In genomic region chr18:10923671-10924070, GRCh38 we compare ENCODE assay signal across 19 cellular contexts.
DNase-seq lines count a peak whose midpoint lies in the region; ATAC-seq, FAIRE-seq and TF ChIP-seq lines count a peak whose summit lies in the region.
"Had no signal": no experiment of that assay in that cellular context is flagged by ENCODE, and none has a peak within 500 bp of the region (broad histone marks: within the 10 kb centered on the region; RNA-seq: fewer than 3 reads in every experiment).

No MANE protein-coding gene starts in this region.

- H2BK5ac ChIP-seq in H1 (ENCODE audit: low read depth, low read length) = no peak overlapping the region

- no peaks in the 10 kb centered on the region for H3K79me2 ChIP-seq in H1 (ENCODE audit: control insufficient read depth in 1 of 2, insufficient read depth in 2 of 2, low read length in 2 of 2)

- no peak overlapping the region for H3K56ac ChIP-seq in H1 (replicated peaks; ENCODE audit: insufficient read length, low read depth, low read length)

- H4K20me1 ChIP-seq in H1 (replicated peaks in 1 of 2; ENCODE audit: control insufficient read depth in 1 of 2, insufficient read depth in 2 of 2, low read length in 2 of 2) = no peaks in the 10 kb centered on the region

- no peak overlapping the region for H2AK5ac ChIP-seq in H1 (ENCODE audit: low read depth, low read length)

- H3K9me3 Mint-ChIP-seq in nephron = no peaks in the 10 kb centered on the region
- H3K9me3 Mint-ChIP-seq: CD4-positive, CD25-positive, alpha-beta regulatory T cell had no signal

- no peak overlapping the region for H4K8ac ChIP-seq in H1 (ENCODE audit: extremely low read depth, insufficient read depth, low read length)

- H3K27me3 Mint-ChIP-seq in nephron (ENCODE audit: low read depth) = peaks cover 14% of the 10 kb centered on the region
- H3K27me3 Mint-ChIP-seq: CD4-positive, CD25-positive, alpha-beta regulatory T cell had no signal

- no peak for DNase-seq in GM12891 (ENCODE audit: insufficient read length, low spot score)
- DNase-seq in MG63 = peak; percentile 57
- no peak for DNase-seq in H1 (ENCODE audit: low read depth in 1 of 2, low spot score in 2 of 2)
- no peak for DNase-seq in NCI-H2196 (lab: John Stamatoyannopoulos, UW; ENCODE audit: unreplicated experiment)
- no peak for DNase-seq in effector CD8-positive, alpha-beta T cell (lab: John Stamatoyannopoulos, UW)
- no peak for DNase-seq in Ammon's horn (ENCODE audit: low spot score)
- DNase-seq: AML-193; CD4-positive, CD25-positive, alpha-beta regulatory T cell; DMS79; GDM1; H9; NCI-H1105 treated with DMSO at 0.1 percent for 48 hours; NCI-H1930; NCI-H2171; NCI-H510A; Peyer's patch; SHP77 treated with DMSO at 0.1 percent for 48 hours had no signal

- peaks cover 65% of the 10 kb centered on the region for H3K4me1 Mint-ChIP-seq in nephron
- H3K4me1 Mint-ChIP-seq: CD4-positive, CD25-positive, alpha-beta regulatory T cell had no signal

- WGBS in H1 (ENCODE audit: extremely low coverage in 1 of 2, insufficient coverage in 1 of 2, insufficient read length in 1 of 2, insufficient replicate concordance in 2 of 2, low coverage in 1 of 2, low lambda C conversion rate in 2 of 2, missing lambda C conversion rate in 1 of 2), 2 experiments = 95% methylated on average over 1 of the region's 1 CpG; no CpG with 5 or more reads in 1 of the 2 experiments

- no peaks in the 10 kb centered on the region for H3K36me3 Mint-ChIP-seq in nephron (ENCODE audit: low read depth)
- H3K36me3 Mint-ChIP-seq: CD4-positive, CD25-positive, alpha-beta regulatory T cell had no signal

- peak overlapping the region in 2 of 3 experiments; percentile 63 to 67 for H3K27ac Mint-ChIP-seq in nephron

- H3K36me3 ChIP-seq in MG63 (no peaks in the 10 kb centered on the region; the same call in 1 of the 2 replicates), H1 (ENCODE audit: control insufficient read depth in 2 of 4, insufficient read depth in 4 of 4, low read length in 3 of 4) (no peaks in the 10 kb centered on the region)
- H3K36me3 ChIP-seq: Peyer's patch had no signal

- no peak overlapping the region for H3K9ac ChIP-seq in H1 (replicated peaks in 1 of 4; ENCODE audit: extremely low read depth in 1 of 4, low read depth in 3 of 4, low read length in 3 of 4)

- H3K4me3 ChIP-seq in MG63 (no peak overlapping the region), H1 (ENCODE audit: extremely low read depth in 1 of 4, insufficient read depth in 2 of 4, low read depth in 3 of 4, low read length in 4 of 4) (no peak overlapping the region)
- H3K4me3 ChIP-seq: Peyer's patch had no signal

- H2AFZ ChIP-seq in H1 (ENCODE audit: low read length) = no peak overlapping the region

- peaks cover 2 to 9% (median 8%) of the 10 kb centered on the region in 4 experiments; a peak in 6 of 7 replicates for H3K4me1 ChIP-seq in H1 (replicated peaks in 1 of 4; ENCODE audit: control insufficient read depth in 3 of 4, insufficient read depth in 4 of 4, low read length in 3 of 4)
- H3K4me1 ChIP-seq: Peyer's patch had no signal

- no peak overlapping the region for H3K14ac ChIP-seq in H1 (ENCODE audit: insufficient read length)

- H3K9me3 ChIP-seq in MG63 (no peaks in the 10 kb centered on the region), H1 (ENCODE audit: insufficient read depth in 2 of 2, low read depth in 1 of 2, low read length in 1 of 2) (no peaks in the 10 kb centered on the region)
- H3K9me3 ChIP-seq: Peyer's patch had no signal

- no peak overlapping the region for H2BK15ac ChIP-seq in H1 (ENCODE audit: low read length)

- FAIRE-seq in GM12891 (lab: Jason Lieb, UNC) (peak; percentile 28), H1 (lab: Jason Lieb, UNC) (no peak)

- H3K4ac ChIP-seq in H1 (replicated peaks; ENCODE audit: insufficient read length, low read depth, low read length) = no peak overlapping the region

- H3K27me3 ChIP-seq in MG63 (no peaks in the 10 kb centered on the region), H1 (replicated peaks in 1 of 4; ENCODE audit: control insufficient read depth in 3 of 4, extremely low read depth in 1 of 4, insufficient read depth in 3 of 4, low read length in 3 of 4) (no peaks in the 10 kb centered on the region)
- H3K27me3 ChIP-seq: Peyer's patch had no signal

- H2BK12ac ChIP-seq in H1 (ENCODE audit: low read depth, low read length) = no peak overlapping the region

- H3K23ac ChIP-seq in H1 (ENCODE audit: insufficient read length) = no peak overlapping the region

- no peak overlapping the region for H3K4me2 ChIP-seq in H1 (ENCODE audit: insufficient read depth in 1 of 2, low read depth in 2 of 2, low read length in 2 of 2)

- H3K79me1 ChIP-seq in H1 (ENCODE audit: low read depth, low read length) = no peaks in the 10 kb centered on the region

- no peak for TF ChIP-seq CTCF in H1 (IDR thresholded peaks at IDR 0.05; ENCODE audit: control extremely low read depth in 1 of 3, insufficient read depth in 1 of 3, low read depth in 1 of 3, low read length in 3 of 3)
- no peak for TF ChIP-seq CTCF in nephron (IDR thresholded peaks at IDR 0.05; ENCODE audit: unreplicated experiment in 3 of 3)

- TF ChIP-seq POLR2A in GM12891 (IDR thresholded peaks at IDR 0.05; ENCODE audit: low read depth, low read length) = no peak
- no peak for TF ChIP-seq POLR2A in H1 (IDR thresholded peaks at IDR 0.05; ENCODE audit: control extremely low read depth in 1 of 2, low read depth in 2 of 2, low read length in 2 of 2)

- H3K18ac ChIP-seq in H1 (ENCODE audit: extremely low read depth, low read length) = no peak overlapping the region

- H2BK120ac ChIP-seq in H1 (replicated peaks; ENCODE audit: low read depth, low read length) = no peak overlapping the region

- POLR2A ChIA-PET in H1 (lab: Charles Lee; ENCODE audit: partially characterized antibody) = no interaction called here

- no peaks in the 10 kb centered on the region for H3K23me2 ChIP-seq in H1 (ENCODE audit: low read depth, low read length)

- peak overlapping the region; percentile 69; the same call in 1 of the 2 replicates for H2BK20ac ChIP-seq in H1 (ENCODE audit: low read length)

- TF ChIP-seq EP300 in H1 (IDR thresholded peaks at IDR 0.05; ENCODE audit: borderline replicate concordance in 1 of 2, low read depth in 2 of 2, low read length in 2 of 2) = no peak

- no peak overlapping the region for H4K91ac ChIP-seq in H1 (replicated peaks; ENCODE audit: insufficient read length, low read length)

- H3K4me3 Mint-ChIP-seq in nephron = no peak overlapping the region
- H3K4me3 Mint-ChIP-seq: CD4-positive, CD25-positive, alpha-beta regulatory T cell; H9 had no signal

- H4K5ac ChIP-seq in H1 (ENCODE audit: insufficient read length, low read depth, low read length) = no peak overlapping the region

- no peak for TF ChIP-seq RAD21 in H1 (IDR thresholded peaks at IDR 0.05 in 1 of 2, conservative IDR thresholded peaks at IDR 0.05 in 1 of 2; ENCODE audit: low read depth in 2 of 2, low read length in 2 of 2)

- CTCF ChIA-PET in H1 (lab: Charles Lee; ENCODE audit: partially characterized antibody) = interaction anchor here (0.6 kb wide), 1 partner anchor 116 kb away, joined by 4 read pairs; no protein-coding TSS in a partner anchor

- H3K27ac ChIP-seq in H1 (ENCODE audit: low read depth, low read length) = no peak overlapping the region
- H3K27ac ChIP-seq: Peyer's patch had no signal

- no peak for ATAC-seq in HG02798 (IDR thresholded peaks at IDR 0.05; ENCODE audit: poor library complexity, unreplicated experiment)

TF ChIP-seq in GM12891, 5 proteins besides CTCF, POLR2A, EP300 and RAD21:
- TF ChIP-seq SPI1 (IDR thresholded peaks at IDR 0.05; ENCODE audit: low read depth, low read length) (no peak), POU2F2 (IDR thresholded peaks at IDR 0.05; ENCODE audit: low read depth, low read length) (no peak)

TF ChIP-seq in H1, 55 proteins besides CTCF, POLR2A, EP300 and RAD21 (continues in another document):
- TF ChIP-seq NRF1 (IDR thresholded peaks at IDR 0.05; ENCODE audit: low read depth, low read length) = no peak
- TF ChIP-seq USF2 (IDR thresholded peaks at IDR 0.05; ENCODE audit: low read length) = no peak
- TF ChIP-seq, protein P1, sequence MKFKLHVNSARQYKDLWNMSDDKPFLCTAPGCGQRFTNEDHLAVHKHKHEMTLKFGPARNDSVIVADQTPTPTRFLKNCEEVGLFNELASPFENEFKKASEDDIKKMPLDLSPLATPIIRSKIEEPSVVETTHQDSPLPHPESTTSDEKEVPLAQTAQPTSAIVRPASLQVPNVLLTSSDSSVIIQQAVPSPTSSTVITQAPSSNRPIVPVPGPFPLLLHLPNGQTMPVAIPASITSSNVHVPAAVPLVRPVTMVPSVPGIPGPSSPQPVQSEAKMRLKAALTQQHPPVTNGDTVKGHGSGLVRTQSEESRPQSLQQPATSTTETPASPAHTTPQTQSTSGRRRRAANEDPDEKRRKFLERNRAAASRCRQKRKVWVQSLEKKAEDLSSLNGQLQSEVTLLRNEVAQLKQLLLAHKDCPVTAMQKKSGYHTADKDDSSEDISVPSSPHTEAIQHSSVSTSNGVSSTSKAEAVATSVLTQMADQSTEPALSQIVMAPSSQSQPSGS (IDR thresholded peaks at IDR 0.05; ENCODE audit: low read length) = no peak
- no peak for TF ChIP-seq CHD1 (IDR thresholded peaks at IDR 0.05; ENCODE audit: low read depth, low read length)
- no peak for TF ChIP-seq NANOG (IDR thresholded peaks at IDR 0.05; ENCODE audit: insufficient read depth, low read depth, low read length, poor library complexity, severe bottlenecking)
